Comparison of ENCODE assay signal across 27 cellular contexts in genomic region chr1:110779617-110780016, GRCh38.
"Had no signal": no experiment of that assay in that cellular context is flagged by ENCODE, and none has a peak within 500 bp of the region (broad histone marks: within the 10 kb centered on the region; RNA-seq: fewer than 3 reads in every experiment).

No MANE protein-coding gene starts in this region.

- H3K9me3 Mint-ChIP-seq: immature natural killer cell; memory B cell; naive thymus-derived CD8-positive, alpha-beta T cell; nephron; neural crest cell; stimulated activated memory B cell treated with anti-CD40 and anti-IgM and Interleukin-4, amounts not matched to agents 10 μg/mL and 1 μg/mL and 100 μg/mL, for 72 hours; stimulated activated naive CD8-positive, alpha-beta T cell treated with anti-CD3 and anti-CD28 coated beads, Interleukin-15, amount 100 ng/mL, for 72 hours; type B pancreatic cell had no signal

- H3K27me3 Mint-ChIP-seq: memory B cell; stimulated activated memory B cell treated with anti-CD40 and anti-IgM and Interleukin-4, amounts not matched to agents 10 μg/mL and 1 μg/mL and 100 μg/mL, for 72 hours; stimulated activated naive CD8-positive, alpha-beta T cell treated with anti-CD3 and anti-CD28 coated beads, Interleukin-15, amount 100 ng/mL, for 72 hours had no signal

- H3K4me3 ChIP-seq: heart left ventricle, left ventricle myocardium inferior, psoas muscle, right atrium auricular region, right lobe of liver, smooth muscle cell, tibial nerve, vagina had no signal

- H3K4me1 ChIP-seq: parathyroid adenoma, psoas muscle, right atrium auricular region, right lobe of liver had no signal

- ATAC-seq: naive thymus-derived CD8-positive, alpha-beta T cell; psoas muscle; right lobe of liver; stimulated activated memory B cell treated with anti-CD40 and anti-IgM and Interleukin-4, amounts not matched to agents 10 μg/mL and 1 μg/mL and 100 μg/mL, for 72 hours; stimulated activated naive CD8-positive, alpha-beta T cell treated with anti-CD3 and anti-CD28 coated beads, Interleukin-15, amount 100 ng/mL, for 72 hours had no signal

- H3K4me1 Mint-ChIP-seq: nephron, neural crest cell had no signal

- H3K9me3 ChIP-seq: heart left ventricle, left ventricle myocardium inferior, psoas muscle, right atrium auricular region, right lobe of liver, tibial nerve, vagina had no signal

- FAIRE-seq: islet of Langerhans, kidney had no signal

- H3K27ac Mint-ChIP-seq: immature natural killer cell; memory B cell; nephron; stimulated activated memory B cell treated with anti-CD40 and anti-IgM and Interleukin-4, amounts not matched to agents 10 μg/mL and 1 μg/mL and 100 μg/mL, for 72 hours; type B pancreatic cell had no signal

- H3K27ac ChIP-seq: heart left ventricle, left ventricle myocardium inferior, parathyroid adenoma, psoas muscle, right atrium auricular region, right lobe of liver, tibial nerve, vagina had no signal

- H3K36me3 ChIP-seq: heart left ventricle, left ventricle myocardium inferior, right atrium auricular region, right lobe of liver, tibial nerve, vagina had no signal

- H3K36me3 Mint-ChIP-seq: immature natural killer cell; memory B cell; naive thymus-derived CD8-positive, alpha-beta T cell; stimulated activated memory B cell treated with anti-CD40 and anti-IgM and Interleukin-4, amounts not matched to agents 10 μg/mL and 1 μg/mL and 100 μg/mL, for 72 hours; type B pancreatic cell had no signal

- H3K4me3 Mint-ChIP-seq: immature natural killer cell; memory B cell; naive thymus-derived CD8-positive, alpha-beta T cell; nephron; neural crest cell; stimulated activated memory B cell treated with anti-CD40 and anti-IgM and Interleukin-4, amounts not matched to agents 10 μg/mL and 1 μg/mL and 100 μg/mL, for 72 hours; stimulated activated naive CD8-positive, alpha-beta T cell treated with anti-CD3 and anti-CD28 coated beads, Interleukin-15, amount 100 ng/mL, for 72 hours; type B pancreatic cell had no signal

- H3K9ac ChIP-seq: parathyroid adenoma had no signal

- H3K27me3 ChIP-seq: right atrium auricular region, right lobe of liver, vagina had no signal

- DNase-seq: heart left ventricle; hypothalamus; immature natural killer cell; kidney; left ventricle myocardium inferior; naive thymus-derived CD8-positive, alpha-beta T cell; nucleus accumbens; psoas muscle; right lobe of liver; stimulated activated CD4-positive, alpha-beta T cell treated with anti-CD3 and anti-CD28 coated beads, Interleukin-1b, Interleukin-23, amount 100 ng/mL, for 48 hours; stimulated activated CD4-positive, alpha-beta T cell treated with anti-CD3 and anti-CD28 coated beads, Interleukin-2, amount 100 ng/mL, for 48 hours; stimulated activated CD4-positive, alpha-beta T cell treated with anti-CD3 and anti-CD28 coated beads, Interleukin-4, amount 100 ng/mL, for 4 hours; stimulated activated CD8-positive, alpha-beta memory T cell treated with anti-CD3 and anti-CD28 coated beads, Interleukin-4, amount 100 ng/mL, for 48 hours; stimulated activated naive CD4-positive, alpha-beta T cell treated with Interleukin-2 at 50 U/mL for 16 hours; stimulated activated naive CD8-positive, alpha-beta T cell treated with anti-CD3 and anti-CD28 coated beads, Interleukin-15, amount 100 ng/mL, for 72 hours; substantia nigra had no signal
